ENCODE assay signal across 8 cellular contexts in the genomic region with DNA sequence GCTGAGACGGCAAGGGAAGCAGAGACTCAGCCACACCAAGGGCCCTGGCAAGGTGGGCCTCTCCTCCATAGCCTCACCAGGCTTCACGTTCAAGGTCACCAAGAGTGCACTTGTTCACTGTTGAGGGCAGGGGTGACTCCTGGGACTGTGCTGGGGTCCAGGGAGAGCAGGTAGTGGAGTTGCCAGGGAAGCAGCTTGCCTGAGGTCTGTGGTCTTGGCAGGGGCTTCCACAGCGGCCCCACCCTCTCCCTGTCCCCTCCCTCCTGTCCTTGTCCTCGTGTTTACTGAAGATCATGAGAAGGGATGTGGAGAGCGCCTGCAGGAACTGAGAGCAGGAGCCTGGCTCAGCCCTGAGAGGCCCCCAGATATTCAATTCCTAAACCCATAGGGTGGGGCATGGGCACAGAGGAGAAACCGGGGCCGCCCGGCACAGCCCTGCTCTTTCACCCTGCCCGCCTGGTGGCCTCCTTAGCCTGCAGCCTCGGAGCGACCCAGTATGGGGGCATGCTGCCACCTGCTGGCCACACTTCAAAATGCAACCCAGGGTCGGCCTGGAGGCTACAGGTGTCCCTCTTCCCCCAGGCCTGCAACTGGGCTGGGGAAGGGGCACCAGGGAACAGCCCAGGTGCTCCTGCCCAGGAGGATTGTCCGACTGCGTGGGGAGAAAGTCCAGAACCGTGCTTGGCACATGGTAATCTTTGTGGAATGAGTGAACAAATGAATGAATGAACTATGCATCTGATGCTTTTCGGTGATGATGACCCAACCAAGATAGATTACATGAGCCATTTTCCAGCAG. TPM values are rescaled to one million over a fixed set of nuclear protein-coding genes. Genes with fewer than 3 reads are reported as not detected.
DNase-seq lines count a peak whose midpoint lies in the region; ATAC-seq and TF ChIP-seq lines count a peak whose summit lies in the region.
"Not testable (repeated sequence)": the region's sequence is repeated elsewhere in the genome, so short reads cannot be mapped to it uniquely, and the experiment has no call there.

No MANE protein-coding gene starts in this region.

- not testable (repeated sequence) for H4K20me1 ChIP-seq in DND-41 (ENCODE audit: insufficient read depth, low read length); Loucy (ENCODE audit: insufficient read depth, low read length, poor library complexity, severe bottlenecking); neural progenitor cell (ENCODE audit: low read depth)

- H3K4me3 ChIP-seq in DND-41 (ENCODE audit: low read depth in 1 of 2, low read length in 2 of 2); Loucy (ENCODE audit: low read length, poor library complexity, severe bottlenecking); neural progenitor cell: not testable (repeated sequence)

- not testable (repeated sequence) for H3K36me3 ChIP-seq in DND-41 (ENCODE audit: insufficient read depth, low read length); Loucy (ENCODE audit: insufficient read depth, low read length); neural progenitor cell

- H3K9me2 ChIP-seq in Loucy (replicated peaks; ENCODE audit: low read depth, low read length): not testable (repeated sequence)

- H3K27me3 Mint-ChIP-seq in activated T-helper 1 cell treated with anti-CD3 and anti-CD28 coated beads, Interleukin-12 subunit alpha, Interleukin-12 subunit beta, Interleukin-2, Interleukin-4 antibody, amounts not matched to agents 30 ng/mL and 10 ng/mL and 1 ng/mL, durations not matched to agents 14 hours and 24 hours and 36 hours (ENCODE audit: insufficient read depth): not testable (repeated sequence)
- peaks cover 17% of the 10 kb centered on the region for H3K27me3 Mint-ChIP-seq in neural progenitor cell (ENCODE audit: insufficient read depth, low read depth)

- H3K36me3 Mint-ChIP-seq in activated T-helper 1 cell treated with anti-CD3 and anti-CD28 coated beads, Interleukin-12 subunit alpha, Interleukin-12 subunit beta, Interleukin-2, Interleukin-4 antibody, amounts not matched to agents 30 ng/mL and 10 ng/mL and 1 ng/mL, durations not matched to agents 14 hours and 24 hours and 36 hours (ENCODE audit: low read depth); neural progenitor cell: not testable (repeated sequence)

- not testable (repeated sequence) for H3K9me3 ChIP-seq in DND-41 (ENCODE audit: insufficient read depth, low read length, severe bottlenecking); Loucy (ENCODE audit: insufficient read depth, low read depth, low read length); neural progenitor cell (ENCODE audit: low read depth)

- H3K27ac Mint-ChIP-seq in activated T-helper 1 cell treated with anti-CD3 and anti-CD28 coated beads, Interleukin-12 subunit alpha, Interleukin-12 subunit beta, Interleukin-2, Interleukin-4 antibody, amounts not matched to agents 30 ng/mL and 10 ng/mL and 1 ng/mL, durations not matched to agents 14 hours and 24 hours and 36 hours; neural progenitor cell: not testable (repeated sequence)

- not testable (repeated sequence) for H3K4me2 ChIP-seq in DND-41 (ENCODE audit: insufficient read depth, low read length); neural progenitor cell
- H3K4me2 ChIP-seq in Loucy (ENCODE audit: low read depth, low read length, poor library complexity, severe bottlenecking): peak overlapping the region; percentile 49

- not testable (repeated sequence) for H3K27me3 ChIP-seq in DND-41 (ENCODE audit: insufficient read depth, low read length, poor library complexity); Loucy (ENCODE audit: insufficient read depth, low read length, poor library complexity, severe bottlenecking); neural progenitor cell

- not testable (repeated sequence) for H3K27ac ChIP-seq in DND-41 (ENCODE audit: low read length); neural progenitor cell

- not testable (repeated sequence) for H3K9ac ChIP-seq in DND-41 (ENCODE audit: low read depth, low read length); Loucy (ENCODE audit: low read depth, low read length, poor library complexity, severe bottlenecking); neural progenitor cell

- not testable (repeated sequence) for H3K9me3 Mint-ChIP-seq in activated T-helper 1 cell treated with anti-CD3 and anti-CD28 coated beads, Interleukin-12 subunit alpha, Interleukin-12 subunit beta, Interleukin-2, Interleukin-4 antibody, amounts not matched to agents 30 ng/mL and 10 ng/mL and 1 ng/mL, durations not matched to agents 14 hours and 24 hours and 36 hours; neural progenitor cell

- not testable (repeated sequence) for H3K4me1 ChIP-seq in DND-41 (ENCODE audit: insufficient read depth, low read length); Loucy (ENCODE audit: insufficient read depth, low read length, poor library complexity, severe bottlenecking); neural progenitor cell

- peak; percentile 86 for ATAC-seq in DND-41 (ENCODE audit: insufficient read depth, low read depth)
- ATAC-seq in GM21825 (IDR thresholded peaks at IDR 0.05; ENCODE audit: unreplicated experiment): peak; percentile 73

- peak; percentile 87 for DNase-seq in DND-41
- peak; percentile 65 to 67 for DNase-seq in SHP77 (lab: John Stamatoyannopoulos, UW)
- DNase-seq in activated T-helper 1 cell treated with anti-CD3 and anti-CD28 coated beads, Interleukin-12 subunit alpha, Interleukin-12 subunit beta, Interleukin-2, Interleukin-4 antibody, amounts not matched to agents 30 ng/mL and 10 ng/mL and 1 ng/mL, durations not matched to agents 14 hours and 24 hours and 36 hours (ENCODE audit: low spot score): peak; percentile 78
- DNase-seq in fibroblast of peridontal ligament (ENCODE audit: extremely low read depth): peak; percentile 58
- peak; percentile 87 for DNase-seq in neural progenitor cell (ENCODE audit: low spot score)
- DNase-seq in stimulated activated naive CD4-positive, alpha-beta T cell (lab: John Stamatoyannopoulos, UW): peak; percentile 64 to 90 (median 80)

- not testable (repeated sequence) for H3K4me3 Mint-ChIP-seq in activated T-helper 1 cell treated with anti-CD3 and anti-CD28 coated beads, Interleukin-12 subunit alpha, Interleukin-12 subunit beta, Interleukin-2, Interleukin-4 antibody, amounts not matched to agents 30 ng/mL and 10 ng/mL and 1 ng/mL, durations not matched to agents 14 hours and 24 hours and 36 hours; neural progenitor cell

- TF ChIP-seq CTCF in DND-41 (IDR thresholded peaks at IDR 0.05; ENCODE audit: borderline replicate concordance, extremely low read depth, low read length, poor library complexity, severe bottlenecking): peak; percentile 85
- TF ChIP-seq CTCF in Loucy (conservative IDR thresholded peaks at IDR 0.05; ENCODE audit: low read length): peak; percentile 75
- TF ChIP-seq CTCF in neural progenitor cell (IDR thresholded peaks at IDR 0.05): peak; percentile 84

- H3K4me1 Mint-ChIP-seq in activated T-helper 1 cell treated with anti-CD3 and anti-CD28 coated beads, Interleukin-12 subunit alpha, Interleukin-12 subunit beta, Interleukin-2, Interleukin-4 antibody, amounts not matched to agents 30 ng/mL and 10 ng/mL and 1 ng/mL, durations not matched to agents 14 hours and 24 hours and 36 hours (ENCODE audit: low read depth); neural progenitor cell: not testable (repeated sequence)

- H3K79me2 ChIP-seq in DND-41 (ENCODE audit: insufficient read depth, low read length); Loucy (ENCODE audit: insufficient read depth, low read length); neural progenitor cell (ENCODE audit: low read depth): not testable (repeated sequence)

- not testable (repeated sequence) for H3F3A ChIP-seq in Loucy (ENCODE audit: low read depth); neural progenitor cell (ENCODE audit: low read depth)

- intact Hi-C loops in activated T-helper 1 cell treated with anti-CD3 and anti-CD28 coated beads, Interleukin-12 subunit alpha, Interleukin-12 subunit beta, Interleukin-2, Interleukin-4 antibody, amounts not matched to agents 30 ng/mL and 10 ng/mL and 1 ng/mL, durations not matched to agents 14 hours and 24 hours and 36 hours (cut with micrococcal nuclease): loop anchor here (1.0 to 5.0 kb wide), 5 partner anchors 76 to 588 kb away; no protein-coding TSS in a partner anchor

- H2AFZ ChIP-seq in DND-41 (ENCODE audit: low read depth, low read length); Loucy (ENCODE audit: low read length); neural progenitor cell (replicated peaks): not testable (repeated sequence)

RNA-seq across cellular contexts. Expression of gene ALPI, which starts 15.5 kb away (rescaled TPM):
- not detected in 2 replicates for total RNA-seq in activated T-helper 1 cell treated with anti-CD3 and anti-CD28 coated beads, Interleukin-12 subunit alpha, Interleukin-12 subunit beta, Interleukin-2, Interleukin-4 antibody, amounts not matched to agents 30 ng/mL and 10 ng/mL and 1 ng/mL, durations not matched to agents 14 hours and 24 hours and 36 hours
- not detected in 2 replicates for total RNA-seq in neural progenitor cell (ENCODE audit: low replicate concordance)

RNA-seq across cellular contexts. Expression of gene ALPG, which starts 33.8 kb away (rescaled TPM):
- total RNA-seq in activated T-helper 1 cell treated with anti-CD3 and anti-CD28 coated beads, Interleukin-12 subunit alpha, Interleukin-12 subunit beta, Interleukin-2, Interleukin-4 antibody, amounts not matched to agents 30 ng/mL and 10 ng/mL and 1 ng/mL, durations not matched to agents 14 hours and 24 hours and 36 hours: not detected in 2 replicates
- not detected in 2 replicates for total RNA-seq in neural progenitor cell (ENCODE audit: low replicate concordance)

RNA-seq across cellular contexts. Expression of gene ECEL1, which starts 47.2 kb away (rescaled TPM):
- total RNA-seq in activated T-helper 1 cell treated with anti-CD3 and anti-CD28 coated beads, Interleukin-12 subunit alpha, Interleukin-12 subunit beta, Interleukin-2, Interleukin-4 antibody, amounts not matched to agents 30 ng/mL and 10 ng/mL and 1 ng/mL, durations not matched to agents 14 hours and 24 hours and 36 hours: 0.12 TPM in 1 of 2 replicates, not detected in the other
- total RNA-seq in neural progenitor cell (ENCODE audit: low replicate concordance): 0.84 and 3.8 TPM in 2 replicates
